In the genomic region with DNA sequence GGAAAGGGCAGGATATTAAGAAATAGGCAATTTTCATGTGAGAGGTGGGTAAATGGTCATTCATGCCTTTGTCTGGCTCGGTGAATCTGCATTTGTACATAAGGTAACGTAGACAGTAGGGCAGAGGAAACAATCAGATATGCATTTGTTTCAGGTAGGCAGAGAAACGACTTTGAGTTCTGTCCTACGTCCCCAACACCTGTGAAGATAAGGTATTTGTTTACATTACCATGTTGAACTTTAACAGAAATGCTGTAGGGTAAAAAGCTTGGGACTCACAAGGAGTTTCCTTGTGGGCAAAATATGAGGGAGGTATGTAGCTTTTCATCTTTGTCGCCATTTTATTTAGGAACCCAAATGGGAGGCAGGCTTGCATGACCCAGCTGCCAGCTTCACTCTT, we compare ENCODE assay signal across 18 cellular contexts. TPM values are rescaled to one million over a fixed set of nuclear protein-coding genes. Genes with fewer than 3 reads are reported as not detected.
A peak's percentile ranks its signal among the peaks of the same experiment; 100 is the strongest.
DNase-seq lines count a peak whose midpoint lies in the region; ATAC-seq, FAIRE-seq and TF ChIP-seq lines count a peak whose summit lies in the region.
"Had no signal": no experiment of that assay in that cellular context is flagged by ENCODE, and none has a peak within 500 bp of the region (broad histone marks: within the 10 kb centered on the region; RNA-seq: fewer than 3 reads in every experiment).

No MANE protein-coding gene starts in this region.

- H3K4me3 ChIP-seq in KMS-11 (IDR thresholded peaks at IDR 0.05; ENCODE audit: insufficient read depth, low read depth, low read length) (no peak overlapping the region), colonic mucosa (no peak overlapping the region), muscle layer of duodenum (ENCODE audit: low read depth in 1 of 2, low read length in 2 of 2) (peak overlapping the region in 1 of 2 donors; percentile 38), small intestine (ENCODE audit: low read depth in 1 of 2, low read length in 2 of 2) (peak overlapping the region in 1 of 2 donors; percentile 76)

- H3K27ac ChIP-seq in KMS-11 (peak overlapping the region; percentile 70), colonic mucosa (peak overlapping the region; percentile 72), muscle layer of duodenum (ENCODE audit: low read length) (peak overlapping the region; percentile 60), small intestine (ENCODE audit: low read depth in 1 of 2, low read length in 1 of 2) (peak overlapping the region; percentile 66 to 73)

- 8 to 57% (median 25%) methylated on average over 5 of the region's 5 CpGs for WGBS in small intestine, 3 donors

- no peaks in the 10 kb centered on the region for H3K9me3 ChIP-seq in colonic mucosa
- no peaks in the 10 kb centered on the region for H3K9me3 ChIP-seq in muscle layer of duodenum (ENCODE audit: control insufficient read depth in 1 of 2, low read length in 2 of 2)
- H3K9me3 ChIP-seq in small intestine (ENCODE audit: control insufficient read depth, low read depth): no peaks in the 10 kb centered on the region

- peak overlapping the region; percentile 31; the same call in 1 of the 2 replicates for H2AFZ ChIP-seq in KMS-11 (ENCODE audit: low read depth)

- H3K79me2 ChIP-seq in KMS-11 (ENCODE audit: insufficient read depth, low read depth): no peaks in the 10 kb centered on the region

- ATAC-seq in HG03432 (IDR thresholded peaks at IDR 0.05; ENCODE audit: unreplicated experiment): no peak
- ATAC-seq in GM18873 (IDR thresholded peaks at IDR 0.05; ENCODE audit: low FRiP score, unreplicated experiment): no peak

- peak overlapping the region; percentile 71 for H3K4me2 ChIP-seq in KMS-11

- H3K4me1 ChIP-seq in KMS-11 (ENCODE audit: low read depth, poor library complexity, severe bottlenecking): peaks cover 42% of the 10 kb centered on the region
- H3K4me1 ChIP-seq in colonic mucosa: peaks cover 9% of the 10 kb centered on the region
- H3K4me1 ChIP-seq in muscle layer of duodenum (ENCODE audit: control insufficient read depth in 1 of 2, insufficient read depth in 2 of 2, low read length in 2 of 2): peaks cover 0 to 7% of the 10 kb centered on the region in 2 donors
- peaks cover 4 to 8% of the 10 kb centered on the region in 2 donors for H3K4me1 ChIP-seq in small intestine (ENCODE audit: control insufficient read depth in 2 of 2, insufficient read depth in 1 of 2, low read depth in 1 of 2, low read length in 1 of 2)

- intact Hi-C loops in colonic mucosa (cut with DNase I): no loop called here

- no peaks in the 10 kb centered on the region for H4K20me1 ChIP-seq in KMS-11 (ENCODE audit: insufficient read depth)

- H3K36me3 ChIP-seq in KMS-11 (ENCODE audit: insufficient read depth) (no peaks in the 10 kb centered on the region), colonic mucosa (no peaks in the 10 kb centered on the region), muscle layer of duodenum (ENCODE audit: control insufficient read depth in 1 of 2, insufficient read depth in 2 of 2, low read length in 2 of 2) (no peaks in the 10 kb centered on the region), small intestine (ENCODE audit: control insufficient read depth in 2 of 2, insufficient read depth in 2 of 2, low read length in 2 of 2) (peaks cover 2 to 23% of the 10 kb centered on the region in 2 donors)

- H3K27me3 ChIP-seq in KMS-11 (ENCODE audit: insufficient read depth, low read depth): no peaks in the 10 kb centered on the region
- no peaks in the 10 kb centered on the region for H3K27me3 ChIP-seq in colonic mucosa
- no peaks in the 10 kb centered on the region for H3K27me3 ChIP-seq in muscle layer of duodenum (ENCODE audit: low read depth, low read length)
- H3K27me3 ChIP-seq in small intestine (ENCODE audit: control insufficient read depth in 2 of 2, insufficient read depth in 2 of 2, low read length in 2 of 2): no peaks in the 10 kb centered on the region

- FAIRE-seq in small intestine (lab: Jason Lieb, UNC) (no peak), frontal cortex (lab: Jason Lieb, UNC) (no peak)

- TF ChIP-seq CTCF in KMS-11 (conservative IDR thresholded peaks at IDR 0.05; ENCODE audit: low read depth, low read length) (no peak), colonic mucosa (IDR thresholded peaks at IDR 0.05) (no peak)

- H3K9ac ChIP-seq in KMS-11 (peak overlapping the region; percentile 29; the same call in 1 of the 2 replicates), colonic mucosa (ENCODE audit: low read depth in 2 of 2, low read length in 2 of 2) (peak overlapping the region in 1 of 2 donors; percentile 63)

- DNase-seq in colonic mucosa: peak; percentile 21
- peak; percentile 78 for DNase-seq in small intestine
- no peak for DNase-seq in GM19240 (ENCODE audit: insufficient read length, low spot score)
- no peak for DNase-seq in frontal cortex (ENCODE audit: low spot score in 2 of 2)
- DNase-seq: AML-193; CD4-positive, CD25-positive, alpha-beta regulatory T cell; DND-41; GDM1; IMR-90; MV-4-11; NCI-H1417 treated with DMSO at 0.1 percent for 48 hours; NCI-H2171 treated with DMSO at 0.1 percent for 48 hours; SHP77 treated with DMSO at 0.1 percent for 48 hours had no signal

RNA-seq across cellular contexts. Expression of a gene that starts 31.3 kb away (rescaled TPM):
- total RNA-seq in colonic mucosa (100 to 1,000 TPM; 114 to 205 TPM), frontal cortex (0.41 TPM)
- polyA plus RNA-seq in small intestine: 10 to 100 TPM in 2 of 3 donors, 1 to 10 TPM in 1; 7.6 to 19.5 (median 11.6) TPM
- total RNA-seq: CD4-positive, CD25-positive, alpha-beta regulatory T cell; NCI-H460 had no signal
- polyA plus RNA-seq: CD4-positive, CD25-positive, alpha-beta regulatory T cell had no signal

Comparison
In these comparisons a context has a peak if more than half of its experiments do, and no peak if none do; other contexts are left out.
1. DNase-seq: peak in colonic mucosa (single experiment) and small intestine (single experiment); none in GM19240 (single experiment) and frontal cortex (0 of 2).
2. RNA of a gene that starts 31.3 kb away (total RNA-seq): 114 to 205 TPM in colonic mucosa; 0.41 TPM in frontal cortex (single experiment); every median in the first group is over 10 times any median in the second.
3. Peak in every context shown above with its lines, with median percentiles within 50 percentile points of each other: H3K27ac ChIP-seq.